ENCODE assay signal across 2 cellular contexts in genomic region chr7:76257973-76258372, GRCh38.
TF ChIP-seq lines count a peak whose summit lies in the region.

No MANE protein-coding gene starts in this region.

TF ChIP-seq in HCT116, 20 proteins besides CTCF, POLR2A, EP300 and RAD21:
- TF ChIP-seq POLR2AphosphoS5 (IDR thresholded peaks at IDR 0.05; ENCODE audit: low read depth, low read length): no peak
- no peak for TF ChIP-seq SP1 (IDR thresholded peaks at IDR 0.05; ENCODE audit: low read depth)
- no peak for TF ChIP-seq EGR1 (IDR thresholded peaks at IDR 0.05; ENCODE audit: low read depth)
- TF ChIP-seq CEBPB (IDR thresholded peaks at IDR 0.05; ENCODE audit: low read depth): no peak
- no peak for TF ChIP-seq CBX3 (IDR thresholded peaks at IDR 0.05; ENCODE audit: low read depth)
- no peak for TF ChIP-seq SIN3A (IDR thresholded peaks at IDR 0.05; ENCODE audit: low read depth)
- TF ChIP-seq YY1 (IDR thresholded peaks at IDR 0.05; ENCODE audit: extremely low read depth, insufficient replicate concordance, low read depth, low read length): no peak
- TF ChIP-seq FOSL1 (IDR thresholded peaks at IDR 0.05; ENCODE audit: low read depth): no peak
- no peak for TF ChIP-seq JUND (IDR thresholded peaks at IDR 0.05)
TF ChIP-seq in HCT116: peak in this region for 0.

TF ChIP-seq in K562, 482 proteins besides CTCF, POLR2A, EP300 and RAD21:
- TF ChIP-seq BHLHE40 (IDR thresholded peaks at IDR 0.05; ENCODE audit: low read length) (no peak), ARHGAP35 (IDR thresholded peaks at IDR 0.05; ENCODE audit: partially characterized antibody) (no peak), MEIS2 (IDR thresholded peaks at IDR 0.05; ENCODE audit: partially characterized antibody) (peak; percentile 93), VEZF1 (CRISPR knock-in tag; IDR thresholded peaks at IDR 0.05) (peak; percentile 51), PHF8 (IDR thresholded peaks at IDR 0.05; ENCODE audit: borderline replicate concordance, low read length) (no peak), EHMT2 (IDR thresholded peaks at IDR 0.05) (no peak), SRSF9 (IDR thresholded peaks at IDR 0.05; ENCODE audit: borderline replicate concordance, low read depth, low read length) (no peak), BRF1 (IDR thresholded peaks at IDR 0.05; ENCODE audit: borderline replicate concordance, extremely low read depth, insufficient read length) (no peak), ZBTB5 (IDR thresholded peaks at IDR 0.05) (no peak), SMARCA4 (IDR thresholded peaks at IDR 0.05) (no peak), TCFL5 (CRISPR knock-in tag; conservative IDR thresholded peaks at IDR 0.05) (no peak), PKNOX1 (IDR thresholded peaks at IDR 0.05) (peak; percentile 90), ZNF609 (CRISPR knock-in tag; IDR thresholded peaks at IDR 0.05; ENCODE audit: borderline replicate concordance) (no peak), ETS1 (conservative IDR thresholded peaks at IDR 0.05; ENCODE audit: control insufficient read depth, low read depth, low read length) (no peak), MAZ (CRISPR knock-in tag; conservative IDR thresholded peaks at IDR 0.05 in 1 of 2, IDR thresholded peaks at IDR 0.05 in 1 of 2) (peak in 1 of 2 experiments; percentile 51; a peak in 1 of 4 replicates), PBX2 (CRISPR knock-in tag; IDR thresholded peaks at IDR 0.05; ENCODE audit: low read depth) (peak; percentile 28; the same call in 1 of the 2 replicates), PBX2 (tag; conservative IDR thresholded peaks at IDR 0.05; ENCODE audit: low read depth) (peak; percentile 88), ZBTB9 (CRISPR knock-in tag; IDR thresholded peaks at IDR 0.05) (no peak), WHSC1 (IDR thresholded peaks at IDR 0.05; ENCODE audit: low read length) (no peak), L3MBTL2 (IDR thresholded peaks at IDR 0.05) (no peak), ZNF212 (CRISPR knock-in tag; IDR thresholded peaks at IDR 0.05) (no peak)
